Comparison of ENCODE assay signal across 26 cellular contexts in genomic region chr4:184614509-184614908, GRCh38.
"Had no signal": no experiment of that assay in that cellular context is flagged by ENCODE, and none has a peak within 500 bp of the region (broad histone marks: within the 10 kb centered on the region; RNA-seq: fewer than 3 reads in every experiment).

No MANE protein-coding gene starts in this region.

- H3K27ac ChIP-seq: colonic mucosa, coronary artery, dorsolateral prefrontal cortex, epithelial cell of prostate, esophagus muscularis mucosa, esophagus squamous epithelium, foreskin keratinocyte, gastrocnemius medialis, gastroesophageal sphincter, heart right ventricle had no signal

- H3K36me3 ChIP-seq: colonic mucosa, esophagus muscularis mucosa, esophagus squamous epithelium, gastrocnemius medialis, gastroesophageal sphincter, heart right ventricle had no signal

- H3K27me3 Mint-ChIP-seq: dendritic cell treated with granulocyte-macrophage colony-stimulating factor and Interleukin-4, amounts not matched to agents 40 ng/mL and 50 ng/mL, for 4 days; effector memory CD8-positive, alpha-beta T cell had no signal

- H3K27me3 ChIP-seq: colonic mucosa, dorsolateral prefrontal cortex, esophagus muscularis mucosa, esophagus squamous epithelium, foreskin keratinocyte, gastrocnemius medialis, gastroesophageal sphincter, heart right ventricle had no signal

- H3K27ac Mint-ChIP-seq: dendritic cell treated with granulocyte-macrophage colony-stimulating factor and Interleukin-4, amounts not matched to agents 40 ng/mL and 50 ng/mL, for 4 days; effector memory CD8-positive, alpha-beta T cell had no signal

- FAIRE-seq: colon, endometrium, endothelial cell of umbilical vein, frontal cortex had no signal

- H3K4me3 ChIP-seq: colonic mucosa, coronary artery, dorsolateral prefrontal cortex, esophagus muscularis mucosa, esophagus squamous epithelium, gastrocnemius medialis, gastroesophageal sphincter, heart right ventricle had no signal

- H3K9me3 ChIP-seq: colonic mucosa, esophagus muscularis mucosa, gastrocnemius medialis, gastroesophageal sphincter had no signal

- DNase-seq: colonic mucosa; cortex of kidney; dermis blood vessel endothelial cell; dorsolateral prefrontal cortex; effector CD4-positive, alpha-beta T cell; effector CD8-positive, alpha-beta T cell; effector memory CD4-positive, alpha-beta T cell; effector memory CD8-positive, alpha-beta T cell; erythroblast; esophagus squamous epithelium; foreskin fibroblast; foreskin keratinocyte; foreskin melanocyte; gastrocnemius medialis; glutamatergic neuron; heart right ventricle had no signal

- ATAC-seq: effector memory CD8-positive, alpha-beta T cell; esophagus mucosa; foreskin keratinocyte; gastrocnemius medialis; gastroesophageal sphincter; heart right ventricle had no signal

- H3K9me3 Mint-ChIP-seq: effector memory CD8-positive, alpha-beta T cell had no signal

- H3K4me1 ChIP-seq: colonic mucosa, esophagus muscularis mucosa, foreskin keratinocyte, gastrocnemius medialis, gastroesophageal sphincter had no signal

- H3K4me3 Mint-ChIP-seq: dendritic cell treated with granulocyte-macrophage colony-stimulating factor and Interleukin-4, amounts not matched to agents 40 ng/mL and 50 ng/mL, for 4 days; effector memory CD8-positive, alpha-beta T cell had no signal
